Comparison of ENCODE assay signal across 11 cellular contexts in genomic region chr1:3902546-3902945, GRCh38. TPM values are rescaled to one million over a fixed set of nuclear protein-coding genes. Genes with fewer than 3 reads are reported as not detected.
DNase-seq lines count a peak whose midpoint lies in the region; ATAC-seq, FAIRE-seq and TF ChIP-seq lines count a peak whose summit lies in the region.
"Had no signal": no experiment of that assay in that cellular context is flagged by ENCODE, and none has a peak within 500 bp of the region (broad histone marks: within the 10 kb centered on the region; RNA-seq: fewer than 3 reads in every experiment).

No MANE protein-coding gene starts in this region.

- H3K27ac ChIP-seq in WERI-Rb-1 (peak overlapping the region; percentile 67), kidney (ENCODE audit: low read depth in 2 of 2, low read length in 2 of 2) (peak overlapping the region; percentile 5 to 46), upper lobe of right lung (no peak overlapping the region)
- H3K27ac ChIP-seq: body of pancreas had no signal

- peak; percentile 27 for DNase-seq in stimulated activated CD4-positive, alpha-beta T cell treated with anti-CD3 and anti-CD28 coated beads, Interleukin-4, amount 100 ng/mL, for 24 hours
- no peak for DNase-seq in stimulated activated CD4-positive, alpha-beta T cell treated with anti-CD3 and anti-CD28 coated beads, Interleukin-4, amount 100 ng/mL, for 1 hour
- DNase-seq in WERI-Rb-1 (no peak), kidney (no peak), upper lobe of right lung (peak; percentile 13), NCI-H187 treated with DMSO at 0.1 percent for 48 hours (lab: John Stamatoyannopoulos, UW) (no peak), midbrain (lab: John Stamatoyannopoulos, UW) (no peak)
- DNase-seq: body of pancreas, NCI-H1436, substantia nigra had no signal

- H3K36me3 ChIP-seq in WERI-Rb-1 (peaks cover 3% of the 10 kb centered on the region; the same call in 1 of the 2 replicates), kidney (ENCODE audit: control insufficient read depth in 1 of 2, insufficient read depth in 2 of 2, low read length in 2 of 2) (no peaks in the 10 kb centered on the region), upper lobe of right lung (no peaks in the 10 kb centered on the region)

- H3K27me3 ChIP-seq in WERI-Rb-1 (ENCODE audit: insufficient read depth, low read depth, severe bottlenecking): no peaks in the 10 kb centered on the region
- no peaks in the 10 kb centered on the region for H3K27me3 ChIP-seq in upper lobe of right lung
- H3K27me3 ChIP-seq: body of pancreas had no signal

- TF ChIP-seq CTCF in WERI-Rb-1 (IDR thresholded peaks at IDR 0.05; ENCODE audit: low read depth, low read length) (no peak), kidney (IDR thresholded peaks at IDR 0.05; ENCODE audit: borderline replicate concordance, extremely low read depth, insufficient read depth) (no peak), upper lobe of right lung (IDR thresholded peaks at IDR 0.05) (no peak)

- H3K4me1 ChIP-seq in kidney (ENCODE audit: control insufficient read depth in 1 of 2, insufficient read depth in 1 of 2, low read depth in 1 of 2, low read length in 2 of 2) (peaks cover 11 to 26% of the 10 kb centered on the region in 2 donors), upper lobe of right lung (peaks cover 9% of the 10 kb centered on the region)

- peak overlapping the region in 1 of 2 donors; percentile 8 for H3K9ac ChIP-seq in kidney (ENCODE audit: low read length in 2 of 2)

- intact Hi-C loops in kidney (cut with DNase I) (no loop called here), upper lobe of right lung (cut with DNase I) (no loop called here)

- H3K4me3 ChIP-seq in WERI-Rb-1 (ENCODE audit: low read depth, low read length): no peak overlapping the region
- peak overlapping the region; percentile 9 to 20 for H3K4me3 ChIP-seq in kidney (ENCODE audit: low read length in 2 of 2)
- H3K4me3 ChIP-seq in upper lobe of right lung: no peak overlapping the region
- H3K4me3 ChIP-seq: body of pancreas had no signal

- FAIRE-seq in kidney (lab: Jason Lieb, UNC): no peak

- no peak for ATAC-seq in upper lobe of right lung
- no peak for ATAC-seq in HG03135 (IDR thresholded peaks at IDR 0.05; ENCODE audit: unreplicated experiment)
- ATAC-seq: body of pancreas had no signal

- no peaks in the 10 kb centered on the region for H3K9me3 ChIP-seq in WERI-Rb-1 (ENCODE audit: severe bottlenecking)
- H3K9me3 ChIP-seq in kidney (ENCODE audit: control insufficient read depth in 1 of 2, low read length in 2 of 2): peaks cover 0 to 5% of the 10 kb centered on the region in 2 donors
- H3K9me3 ChIP-seq in upper lobe of right lung: no peaks in the 10 kb centered on the region
- H3K9me3 ChIP-seq: body of pancreas had no signal

RNA-seq across cellular contexts. Expression of gene C1orf174, which starts 2.5 kb away (rescaled TPM):
- total RNA-seq in kidney: 16.8 TPM
- 15.9 TPM for polyA plus RNA-seq in kidney (ENCODE audit: insufficient read depth, low read depth, low replicate concordance)
- total RNA-seq in upper lobe of right lung: 19.9 TPM

RNA-seq across cellular contexts. Expression of gene DFFB, which starts 45.3 kb away (rescaled TPM):
- total RNA-seq in kidney (8.2 TPM), upper lobe of right lung (8.5 TPM)
- polyA plus RNA-seq in kidney (ENCODE audit: insufficient read depth, low read depth, low replicate concordance): 5.6 TPM

RNA-seq across cellular contexts. Expression of gene CEP104, which starts 45.5 kb away (rescaled TPM):
- total RNA-seq in kidney (51.2 TPM), upper lobe of right lung (61.0 TPM)
- 11.1 TPM for polyA plus RNA-seq in kidney (ENCODE audit: insufficient read depth, low read depth, low replicate concordance)

Comparison
In these comparisons a context has a peak if more than half of its experiments do, and no peak if none do; other contexts are left out.
1. DNase-seq: peak in stimulated activated CD4-positive, alpha-beta T cell treated with anti-CD3 and anti-CD28 coated beads, Interleukin-4, amount 100 ng/mL, for 24 hours (single experiment) and upper lobe of right lung (single experiment); none in stimulated activated CD4-positive, alpha-beta T cell treated with anti-CD3 and anti-CD28 coated beads, Interleukin-4, amount 100 ng/mL, for 1 hour (single experiment), WERI-Rb-1 (single experiment), kidney (single experiment), NCI-H187 treated with DMSO at 0.1 percent for 48 hours (single experiment) and midbrain (single experiment).
2. H3K4me3 ChIP-seq: peak in kidney (2 of 2); none in WERI-Rb-1 (single experiment) and upper lobe of right lung (single experiment).